ENCODE assay signal across 11 cellular contexts in the genomic region with DNA sequence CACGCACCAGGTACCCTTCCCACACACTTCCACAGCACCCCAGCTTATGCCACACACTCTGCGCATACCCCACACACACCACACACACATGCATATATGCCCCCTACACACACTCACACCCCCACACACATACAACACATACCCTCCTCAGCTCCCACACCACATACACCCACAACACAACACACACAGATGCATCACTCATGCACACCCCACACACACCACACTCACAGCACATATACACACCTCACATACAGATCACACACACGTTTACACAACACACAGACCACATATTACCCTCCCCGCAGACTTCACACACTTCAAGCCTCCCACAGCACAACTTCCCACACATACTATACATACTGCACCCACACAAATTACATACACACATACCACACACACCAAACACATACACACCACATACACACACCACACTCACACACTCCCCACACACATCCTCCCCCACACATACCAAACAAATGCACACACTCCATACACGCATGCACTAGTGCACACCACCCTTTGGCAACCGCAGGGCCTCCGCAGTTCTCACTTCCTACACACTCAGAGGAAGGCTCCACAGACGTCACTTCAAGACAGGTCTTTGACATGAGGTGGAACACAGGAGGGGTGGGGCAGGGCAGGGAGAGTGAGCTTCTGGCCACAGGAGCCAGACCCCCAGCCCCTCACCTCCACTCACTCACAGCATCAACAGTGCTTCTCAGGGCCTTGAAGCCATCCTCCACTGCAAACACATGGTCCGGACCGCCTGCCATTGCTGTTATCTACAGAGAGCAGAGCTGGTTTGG. TPM values are rescaled to one million over a fixed set of nuclear protein-coding genes. Genes with fewer than 3 reads are reported as not detected.
A peak's percentile ranks its signal among the peaks of the same experiment; 100 is the strongest.
DNase-seq lines count a peak whose midpoint lies in the region; ATAC-seq and TF ChIP-seq lines count a peak whose summit lies in the region.
"Had no signal": no experiment of that assay in that cellular context is flagged by ENCODE, and none has a peak within 500 bp of the region (broad histone marks: within the 10 kb centered on the region; RNA-seq: fewer than 3 reads in every experiment).

No MANE protein-coding gene starts in this region.

- H3K4me1 Mint-ChIP-seq in activated CD4-positive, alpha-beta memory T cell treated with anti-CD3 and anti-CD28 coated beads, Interleukin-2, amount 10 ng/mL, durations not matched to agents 7 days and 5 days, result peaks cover 39% of the 10 kb centered on the region
- H3K4me1 Mint-ChIP-seq in osteocyte (ENCODE audit: unreplicated experiment), result no peaks in the 10 kb centered on the region

- H3K4me3 Mint-ChIP-seq in activated CD4-positive, alpha-beta memory T cell treated with anti-CD3 and anti-CD28 coated beads, Interleukin-2, amount 10 ng/mL, durations not matched to agents 7 days and 5 days, result no peak overlapping the region
- H3K4me3 Mint-ChIP-seq in osteocyte (ENCODE audit: unreplicated experiment), result no peak overlapping the region

- no peaks in the 10 kb centered on the region for H3K27me3 Mint-ChIP-seq in activated CD4-positive, alpha-beta memory T cell treated with anti-CD3 and anti-CD28 coated beads, Interleukin-2, amount 10 ng/mL, durations not matched to agents 7 days and 5 days
- H3K27me3 Mint-ChIP-seq in osteocyte (ENCODE audit: unreplicated experiment), result no peaks in the 10 kb centered on the region

- peak overlapping the region; percentile 64 for H3K4me3 ChIP-seq in GM12865 (ENCODE audit: low read depth, low read length)

- DNase-seq in GM12865 (ENCODE audit: low read depth) (peak; percentile 78), osteocyte (ENCODE audit: extremely low spot score, unreplicated experiment) (peak; percentile 59), RPMI8226 (no peak), Ammon's horn (ENCODE audit: low spot score) (no peak), left lobe of liver (ENCODE audit: low spot score) (no peak), NCI-H345 treated with DMSO at 0.1 percent for 48 hours (lab: John Stamatoyannopoulos, UW; ENCODE audit: unreplicated experiment) (no peak)
- DNase-seq in activated CD4-positive, alpha-beta memory T cell treated with anti-CD3 and anti-CD28 coated beads, Interleukin-2, amount 10 ng/mL, durations not matched to agents 7 days and 5 days, result peak; percentile 78
- DNase-seq: NCI-H1436 treated with DMSO at 0.1 percent for 48 hours had no signal

- no peak for TF ChIP-seq CTCF in GM12865 (IDR thresholded peaks at IDR 0.05; ENCODE audit: insufficient read depth, low read depth, low read length, missing control alignments)
- TF ChIP-seq CTCF in osteocyte (IDR thresholded peaks at IDR 0.05), result no peak

- POLR2A ChIA-PET in activated CD4-positive, alpha-beta memory T cell treated with anti-CD3 and anti-CD28 coated beads, Interleukin-2, amount 10 ng/mL, durations not matched to agents 7 days and 5 days (lab: Charles Lee), result interaction anchor here (0.7 to 6.3 kb wide), 7 partner anchors 12 to 848 kb away, joined by 3 to 98 read pairs (median 4); a partner anchor contains a TSS

- H3K9me3 Mint-ChIP-seq in activated CD4-positive, alpha-beta memory T cell treated with anti-CD3 and anti-CD28 coated beads, Interleukin-2, amount 10 ng/mL, durations not matched to agents 7 days and 5 days, result no peaks in the 10 kb centered on the region
- no peaks in the 10 kb centered on the region for H3K9me3 Mint-ChIP-seq in osteocyte (ENCODE audit: unreplicated experiment)

- peak; percentile 78 for ATAC-seq in HG02885 (IDR thresholded peaks at IDR 0.05; ENCODE audit: poor library complexity, unreplicated experiment)
- ATAC-seq in left lobe of liver, result no peak

- H3K36me3 Mint-ChIP-seq in activated CD4-positive, alpha-beta memory T cell treated with anti-CD3 and anti-CD28 coated beads, Interleukin-2, amount 10 ng/mL, durations not matched to agents 7 days and 5 days (ENCODE audit: low read depth), result no peaks in the 10 kb centered on the region
- no peaks in the 10 kb centered on the region for H3K36me3 Mint-ChIP-seq in osteocyte (ENCODE audit: unreplicated experiment)

- H3K27ac Mint-ChIP-seq in activated CD4-positive, alpha-beta memory T cell treated with anti-CD3 and anti-CD28 coated beads, Interleukin-2, amount 10 ng/mL, durations not matched to agents 7 days and 5 days, result no peak overlapping the region
- no peak overlapping the region for H3K27ac Mint-ChIP-seq in osteocyte (ENCODE audit: unreplicated experiment)

- CTCF ChIA-PET in activated CD4-positive, alpha-beta memory T cell treated with anti-CD3 and anti-CD28 coated beads, Interleukin-2, amount 10 ng/mL, durations not matched to agents 7 days and 5 days (lab: Charles Lee), result interaction anchor here (0.9 to 1.2 kb wide), 3 partner anchors 11 to 239 kb away, joined by 3 read pairs; no protein-coding TSS in a partner anchor

RNA-seq across cellular contexts. Expression of a gene that starts 18.5 kb away (rescaled TPM):
- not detected for total RNA-seq in activated CD4-positive, alpha-beta memory T cell treated with anti-CD3 and anti-CD28 coated beads, Interleukin-2, amount 10 ng/mL, durations not matched to agents 7 days and 5 days
- total RNA-seq in osteocyte, result not detected in 2 replicates
- total RNA-seq in left lobe of liver, result not detected
- total RNA-seq: bronchial epithelial cell, lung microvascular endothelial cell had no signal

Comparison
In these comparisons a context has a peak if more than half of its experiments do, and no peak if none do; other contexts are left out.
1. DNase-seq: peak in GM12865 (single experiment), activated CD4-positive, alpha-beta memory T cell treated with anti-CD3 and anti-CD28 coated beads, Interleukin-2, amount 10 ng/mL, durations not matched to agents 7 days and 5 days (single experiment) and osteocyte (single experiment); none in RPMI8226 (single experiment), Ammon's horn (single experiment), left lobe of liver (single experiment) and NCI-H345 treated with DMSO at 0.1 percent for 48 hours (single experiment).